ENCODE assay signal across 11 cellular contexts in genomic region chr9:34591911-34592866, GRCh38. TPM values are rescaled to one million over a fixed set of nuclear protein-coding genes. Genes with fewer than 3 reads are reported as not detected.
DNase-seq lines count a peak whose midpoint lies in the region; ATAC-seq and TF ChIP-seq lines count a peak whose summit lies in the region.
"Had no signal": no experiment of that assay in that cellular context is flagged by ENCODE, and none has a peak within 500 bp of the region (broad histone marks: within the 10 kb centered on the region; RNA-seq: fewer than 3 reads in every experiment).

No MANE protein-coding gene starts in this region.

- POLR2A ChIA-PET in OCI-LY7 (lab: Charles Lee) = no interaction called here

- no peaks in the 10 kb centered on the region for H3K9me3 ChIP-seq in OCI-LY7 (ENCODE audit: low read length)
- no peaks in the 10 kb centered on the region for H3K9me3 ChIP-seq in thoracic aorta

- no peaks in the 10 kb centered on the region for H3K9me2 ChIP-seq in OCI-LY7 (ENCODE audit: insufficient read depth, low read length)

- peak overlapping the region; percentile 83 for H3K4me3 Mint-ChIP-seq in activated naive CD8-positive, alpha-beta T cell
- no peak overlapping the region for H3K4me3 Mint-ChIP-seq in activated naive CD8-positive, alpha-beta T cell treated with anti-CD3 and anti-CD28 coated beads, Interleukin-2, amount 50 U/mL, for 24 hours
- H3K4me3 Mint-ChIP-seq in immature natural killer cell = peak overlapping the region; percentile 52 to 69 (median 68)

- H3K4me2 ChIP-seq in OCI-LY7 (ENCODE audit: low read length) = no peak overlapping the region

- no peaks in the 10 kb centered on the region; the same call in 1 of the 2 replicates for H4K20me1 ChIP-seq in OCI-LY7 (ENCODE audit: insufficient read depth, low read length)

- no peaks in the 10 kb centered on the region for H3K9me3 Mint-ChIP-seq in activated naive CD8-positive, alpha-beta T cell (ENCODE audit: low read depth)
- H3K9me3 Mint-ChIP-seq in activated naive CD8-positive, alpha-beta T cell treated with anti-CD3 and anti-CD28 coated beads, Interleukin-2, amount 50 U/mL, for 24 hours = no peaks in the 10 kb centered on the region
- no peaks in the 10 kb centered on the region for H3K9me3 Mint-ChIP-seq in immature natural killer cell
- H3K9me3 Mint-ChIP-seq: activated T-helper 2 cell treated with anti-CD3 and anti-CD28 coated beads, Interferon-gamma antibody, Interleukin-2, Interleukin-4, amounts not matched to agents 10 μg/mL and 5 μg/mL and 100 μg/mL, durations not matched to agents 14 hours and 24 hours and 36 hours had no signal

- no peaks in the 10 kb centered on the region for H3K79me2 ChIP-seq in OCI-LY7 (ENCODE audit: insufficient read depth, low read depth, low read length)
- H3K79me2 ChIP-seq: parathyroid adenoma had no signal

- H3K27me3 Mint-ChIP-seq in activated naive CD8-positive, alpha-beta T cell = peaks cover 40% of the 10 kb centered on the region
- peaks cover 72% of the 10 kb centered on the region for H3K27me3 Mint-ChIP-seq in activated naive CD8-positive, alpha-beta T cell treated with anti-CD3 and anti-CD28 coated beads, Interleukin-2, amount 50 U/mL, for 24 hours
- H3K27me3 Mint-ChIP-seq in immature natural killer cell (ENCODE audit: low read depth in 3 of 3) = peaks cover 15 to 40% (median 21%) of the 10 kb centered on the region in 3 donors

- peaks cover 16% of the 10 kb centered on the region for H3K27me3 ChIP-seq in thoracic aorta (replicated peaks; ENCODE audit: insufficient read depth)

- intact Hi-C loops in OCI-LY7 (cut with micrococcal nuclease; ENCODE audit: unreplicated experiment) = loop anchor here (1.0 to 2.0 kb wide), 2 partner anchors 44 to 155 kb away; no protein-coding TSS in a partner anchor

- H2AFZ ChIP-seq in OCI-LY7 (ENCODE audit: low read length) = no peak overlapping the region

- CTCF ChIA-PET in OCI-LY7 (lab: Charles Lee; ENCODE audit: unreplicated experiment) = interaction anchor here (0.6 to 1.0 kb wide), 4 partner anchors 19 to 192 kb away, joined by 3 read pairs; partner anchors contain the start of genes DCTN3 and RPP25L

- no TSS peak for BruUV-seq in OCI-LY7 (replicated peaks; lab: Mats Ljungman, UMichigan)

- no peak overlapping the region for H3K27ac Mint-ChIP-seq in activated naive CD8-positive, alpha-beta T cell
- H3K27ac Mint-ChIP-seq in activated naive CD8-positive, alpha-beta T cell treated with anti-CD3 and anti-CD28 coated beads, Interleukin-2, amount 50 U/mL, for 24 hours = no peak overlapping the region
- no peak overlapping the region for H3K27ac Mint-ChIP-seq in immature natural killer cell
- H3K27ac Mint-ChIP-seq: activated T-helper 2 cell treated with anti-CD3 and anti-CD28 coated beads, Interferon-gamma antibody, Interleukin-2, Interleukin-4, amounts not matched to agents 10 μg/mL and 5 μg/mL and 100 μg/mL, durations not matched to agents 14 hours and 24 hours and 36 hours had no signal

- no peak for DNase-seq in activated naive CD8-positive, alpha-beta T cell treated with anti-CD3 and anti-CD28 coated beads, Interleukin-2, amount 50 U/mL, for 24 hours
- DNase-seq in OCI-LY7 (ENCODE audit: low spot score) (no peak), immature natural killer cell (no peak), thoracic aorta (ENCODE audit: low spot score) (no peak), RKO (ENCODE audit: low spot score) (no peak), T1000 (lab: John Stamatoyannopoulos, UW) (no peak)
- DNase-seq: NCI-H524 treated with DMSO at 0.1 percent for 48 hours had no signal

- H3K4me3 ChIP-seq in OCI-LY7 (ENCODE audit: low read depth, low read length, poor library complexity, severe bottlenecking) (no peak overlapping the region), thoracic aorta (peak overlapping the region; percentile 69)

- no peaks in the 10 kb centered on the region for H3K36me3 Mint-ChIP-seq in activated naive CD8-positive, alpha-beta T cell
- no peaks in the 10 kb centered on the region for H3K36me3 Mint-ChIP-seq in activated naive CD8-positive, alpha-beta T cell treated with anti-CD3 and anti-CD28 coated beads, Interleukin-2, amount 50 U/mL, for 24 hours (ENCODE audit: low read depth)
- peaks cover 0 to 6% (median 4%) of the 10 kb centered on the region in 3 donors for H3K36me3 Mint-ChIP-seq in immature natural killer cell

- TF ChIP-seq CTCF in OCI-LY7 (conservative IDR thresholded peaks at IDR 0.05; ENCODE audit: low read length) (peak; percentile 29; the same call in 1 of the 2 replicates), thoracic aorta (IDR thresholded peaks at IDR 0.05) (no peak)

- H3K4me1 Mint-ChIP-seq in activated naive CD8-positive, alpha-beta T cell (ENCODE audit: low read depth) = peaks cover 33% of the 10 kb centered on the region
- peaks cover 23% of the 10 kb centered on the region for H3K4me1 Mint-ChIP-seq in activated naive CD8-positive, alpha-beta T cell treated with anti-CD3 and anti-CD28 coated beads, Interleukin-2, amount 50 U/mL, for 24 hours
- peaks cover 23 to 31% of the 10 kb centered on the region in 2 donors for H3K4me1 Mint-ChIP-seq in immature natural killer cell

- H3K36me3 ChIP-seq in OCI-LY7 (ENCODE audit: insufficient read depth, low read length) (no peaks in the 10 kb centered on the region), thoracic aorta (no peaks in the 10 kb centered on the region)

- H3K27ac ChIP-seq in OCI-LY7 (ENCODE audit: low read depth, low read length, poor library complexity, severe bottlenecking) (no peak overlapping the region), thoracic aorta (no peak overlapping the region)
- H3K27ac ChIP-seq: parathyroid adenoma had no signal

- ATAC-seq in activated naive CD8-positive, alpha-beta T cell treated with anti-CD3 and anti-CD28 coated beads, Interleukin-2, amount 50 U/mL, for 24 hours = no peak
- ATAC-seq in thoracic aorta (ENCODE audit: insufficient number of reproducible peaks, low FRiP score, low read depth) (no peak), GM21529 (IDR thresholded peaks at IDR 0.05; ENCODE audit: unreplicated experiment) (no peak)

- H3K4me1 ChIP-seq in OCI-LY7 (ENCODE audit: insufficient read depth, low read length, poor library complexity, severe bottlenecking) = no peaks in the 10 kb centered on the region
- H3K4me1 ChIP-seq in thoracic aorta (ENCODE audit: control insufficient read depth in 1 of 2, low read depth in 2 of 2) = peaks cover 25 to 59% of the 10 kb centered on the region in 2 donors
- H3K4me1 ChIP-seq: parathyroid adenoma had no signal

RNA-seq across cellular contexts. Expression of gene CNTFR, which starts 2.7 kb away (rescaled TPM):
- total RNA-seq in OCI-LY7 (2014; rRNA removed; shearing (Covaris generic)) = not detected in 2 replicates
- total RNA-seq in OCI-LY7 (2022) = not detected in 2 replicates
- polyA plus RNA-seq in immature natural killer cell = not detected
- 10 to 100 TPM in 1 of 2 donors, 1 to 10 TPM in 1; 8.7 to 13.7 TPM for total RNA-seq in thoracic aorta
- total RNA-seq: activated T-helper 2 cell treated with anti-CD3 and anti-CD28 coated beads, Interferon-gamma antibody, Interleukin-2, Interleukin-4, amounts not matched to agents 10 μg/mL and 5 μg/mL and 100 μg/mL, durations not matched to agents 14 hours and 24 hours and 36 hours had no signal

RNA-seq across cellular contexts. Expression of gene RPP25L, which starts 19.7 kb away (rescaled TPM):
- 33.6 and 40.3 TPM in 2 replicates for total RNA-seq in OCI-LY7 (2014; rRNA removed; shearing (Covaris generic))
- total RNA-seq in OCI-LY7 (2022) (31.6 and 33.7 TPM in 2 replicates), thoracic aorta (1 to 10 TPM; 5.5 to 8.7 TPM)
- polyA plus RNA-seq in immature natural killer cell = 10 to 100 TPM; 42.3 to 52.0 (median 43.4) TPM

RNA-seq across cellular contexts. Expression of gene DCTN3, which starts 28.1 kb away (rescaled TPM):
- 79.7 and 80.3 TPM in 2 replicates for total RNA-seq in OCI-LY7 (2014; rRNA removed; shearing (Covaris generic))
- total RNA-seq in OCI-LY7 (2022) = 84.2 and 96.3 TPM in 2 replicates
- polyA plus RNA-seq in immature natural killer cell = 100 to 1,000 TPM; 201 to 315 (median 268) TPM
- total RNA-seq in thoracic aorta = 10 to 100 TPM; 48.1 to 70.4 TPM

RNA-seq across cellular contexts. Expression of gene ARID3C, which starts 36.7 kb away (rescaled TPM):
- total RNA-seq in OCI-LY7 (2014; rRNA removed; shearing (Covaris generic)) = 1.4 and 1.9 TPM in 2 replicates
- total RNA-seq in OCI-LY7 (2022) = 0.38 and 0.44 TPM in 2 replicates
- polyA plus RNA-seq in immature natural killer cell = not detected
- total RNA-seq in thoracic aorta = not detected

RNA-seq across cellular contexts. Expression of gene SIGMAR1, which starts 45.4 kb away (rescaled TPM):
- total RNA-seq in OCI-LY7 (2014; rRNA removed; shearing (Covaris generic)) = 97.2 and 103 TPM in 2 replicates
- 110 TPM in 2 replicates for total RNA-seq in OCI-LY7 (2022)
- polyA plus RNA-seq in immature natural killer cell = 100 to 1,000 TPM in 1 of 3 donors, 10 to 100 TPM in 2; 75.8 to 135 (median 85.2) TPM
- 100 to 1,000 TPM in 1 of 2 donors, 10 to 100 TPM in 1; 77.0 to 131 TPM for total RNA-seq in thoracic aorta

Comparison
In these comparisons a context has a peak if more than half of its experiments do, and no peak if none do; other contexts are left out.
1. RNA of gene CNTFR, which starts 2.7 kb away (total RNA-seq): 8.7 to 13.7 TPM in thoracic aorta; not detected in OCI-LY7; every median in the first group is over 4 times any median in the second.